In the genomic region with DNA sequence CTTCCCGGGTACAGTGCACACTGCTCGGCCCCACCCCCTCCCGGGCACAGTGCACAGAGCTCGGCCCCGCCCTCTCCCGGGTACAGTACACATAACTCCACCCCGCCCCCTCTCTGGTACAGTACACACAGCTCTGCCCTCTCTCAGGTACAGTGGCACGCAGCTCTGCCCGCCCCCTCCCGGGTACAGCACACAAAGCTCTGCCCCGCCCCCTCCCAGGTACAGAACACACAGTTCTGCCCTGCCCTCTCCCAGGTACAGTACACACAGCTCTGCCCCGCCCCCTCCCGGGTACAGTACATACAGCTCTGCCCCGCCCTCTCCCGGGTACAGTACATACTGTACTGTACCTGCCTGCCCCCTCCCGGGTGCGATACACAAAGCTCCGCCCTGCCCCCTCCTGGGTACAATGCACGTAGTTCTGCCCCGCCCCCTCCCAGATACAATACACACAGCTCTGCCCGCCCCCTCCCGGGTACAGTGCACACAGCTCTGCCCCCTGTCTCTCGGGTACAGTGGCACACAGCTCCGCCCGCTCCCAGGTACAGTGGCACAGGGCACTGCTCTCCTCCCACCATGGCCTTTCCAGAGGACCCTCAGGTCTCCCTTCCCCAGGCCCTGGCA, we compare ENCODE assay signal across 1 cellular context.
TF ChIP-seq lines count a peak whose summit lies in the region.

No MANE protein-coding gene starts in this region.

TF ChIP-seq in HepG2, 621 proteins besides CTCF, POLR2A, EP300 and RAD21 (continued from another document):
- TF ChIP-seq, protein P1, sequence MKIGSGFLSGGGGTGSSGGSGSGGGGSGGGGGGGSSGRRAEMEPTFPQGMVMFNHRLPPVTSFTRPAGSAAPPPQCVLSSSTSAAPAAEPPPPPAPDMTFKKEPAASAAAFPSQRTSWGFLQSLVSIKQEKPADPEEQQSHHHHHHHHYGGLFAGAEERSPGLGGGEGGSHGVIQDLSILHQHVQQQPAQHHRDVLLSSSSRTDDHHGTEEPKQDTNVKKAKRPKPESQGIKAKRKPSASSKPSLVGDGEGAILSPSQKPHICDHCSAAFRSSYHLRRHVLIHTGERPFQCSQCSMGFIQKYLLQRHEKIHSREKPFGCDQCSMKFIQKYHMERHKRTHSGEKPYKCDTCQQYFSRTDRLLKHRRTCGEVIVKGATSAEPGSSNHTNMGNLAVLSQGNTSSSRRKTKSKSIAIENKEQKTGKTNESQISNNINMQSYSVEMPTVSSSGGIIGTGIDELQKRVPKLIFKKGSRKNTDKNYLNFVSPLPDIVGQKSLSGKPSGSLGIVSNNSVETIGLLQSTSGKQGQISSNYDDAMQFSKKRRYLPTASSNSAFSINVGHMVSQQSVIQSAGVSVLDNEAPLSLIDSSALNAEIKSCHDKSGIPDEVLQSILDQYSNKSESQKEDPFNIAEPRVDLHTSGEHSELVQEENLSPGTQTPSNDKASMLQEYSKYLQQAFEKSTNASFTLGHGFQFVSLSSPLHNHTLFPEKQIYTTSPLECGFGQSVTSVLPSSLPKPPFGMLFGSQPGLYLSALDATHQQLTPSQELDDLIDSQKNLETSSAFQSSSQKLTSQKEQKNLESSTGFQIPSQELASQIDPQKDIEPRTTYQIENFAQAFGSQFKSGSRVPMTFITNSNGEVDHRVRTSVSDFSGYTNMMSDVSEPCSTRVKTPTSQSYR (CRISPR knock-in tag; IDR thresholded peaks at IDR 0.05; ENCODE audit: borderline replicate concordance): peak; percentile 33; the same call in 1 of the 2 replicates
TF ChIP-seq in HepG2: peak in this region for 8.
